In the genomic region with DNA sequence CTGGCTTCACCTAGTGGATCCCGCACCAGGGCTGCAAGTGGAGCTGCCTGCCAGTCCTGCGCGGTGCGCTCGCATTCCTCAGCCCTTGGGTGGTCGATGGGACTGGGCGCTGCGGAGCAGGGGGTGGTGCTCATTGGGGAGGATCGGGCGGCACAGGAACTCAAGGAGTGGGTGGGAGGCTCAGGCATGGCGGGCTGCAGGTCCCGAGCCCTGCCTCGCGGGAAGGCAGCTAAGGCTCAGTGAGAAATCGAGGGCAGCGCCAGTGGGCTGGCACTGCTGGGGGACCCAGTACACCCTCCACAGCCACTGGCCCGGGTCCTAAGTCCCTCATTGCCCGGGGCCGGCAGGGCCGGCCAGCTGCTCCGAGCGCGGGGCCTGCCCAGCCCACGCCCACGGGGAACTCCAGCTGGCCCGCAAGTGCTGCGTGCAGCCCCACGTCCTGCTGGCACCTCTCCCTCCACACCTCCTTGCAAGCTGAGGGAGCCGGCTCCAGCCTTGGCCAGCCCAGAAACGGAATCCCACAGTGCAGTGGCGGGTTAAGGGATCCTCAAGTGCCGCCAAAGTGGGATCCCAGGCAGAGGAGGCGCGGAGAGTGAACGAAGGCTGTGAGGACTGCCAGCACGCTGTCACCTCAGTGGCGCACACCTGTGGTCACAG, we compare ENCODE assay signal across 1 cellular context.
A peak's percentile ranks its signal among the peaks of the same experiment; 100 is the strongest.
TF ChIP-seq lines count a peak whose summit lies in the region.

No MANE protein-coding gene starts in this region.

TF ChIP-seq in K562, 482 proteins besides CTCF, POLR2A, EP300 and RAD21 (continued from another document):
- TF ChIP-seq ZNF75A (CRISPR knock-in tag; IDR thresholded peaks at IDR 0.05) = no peak
- no peak for TF ChIP-seq ZNF165 (CRISPR knock-in tag; IDR thresholded peaks at IDR 0.05; ENCODE audit: borderline replicate concordance)
- TF ChIP-seq, protein P1, sequence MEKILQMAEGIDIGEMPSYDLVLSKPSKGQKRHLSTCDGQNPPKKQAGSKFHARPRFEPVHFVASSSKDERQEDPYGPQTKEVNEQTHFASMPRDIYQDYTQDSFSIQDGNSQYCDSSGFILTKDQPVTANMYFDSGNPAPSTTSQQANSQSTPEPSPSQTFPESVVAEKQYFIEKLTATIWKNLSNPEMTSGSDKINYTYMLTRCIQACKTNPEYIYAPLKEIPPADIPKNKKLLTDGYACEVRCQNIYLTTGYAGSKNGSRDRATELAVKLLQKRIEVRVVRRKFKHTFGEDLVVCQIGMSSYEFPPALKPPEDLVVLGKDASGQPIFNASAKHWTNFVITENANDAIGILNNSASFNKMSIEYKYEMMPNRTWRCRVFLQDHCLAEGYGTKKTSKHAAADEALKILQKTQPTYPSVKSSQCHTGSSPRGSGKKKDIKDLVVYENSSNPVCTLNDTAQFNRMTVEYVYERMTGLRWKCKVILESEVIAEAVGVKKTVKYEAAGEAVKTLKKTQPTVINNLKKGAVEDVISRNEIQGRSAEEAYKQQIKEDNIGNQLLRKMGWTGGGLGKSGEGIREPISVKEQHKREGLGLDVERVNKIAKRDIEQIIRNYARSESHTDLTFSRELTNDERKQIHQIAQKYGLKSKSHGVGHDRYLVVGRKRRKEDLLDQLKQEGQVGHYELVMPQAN (IDR thresholded peaks at IDR 0.05; ENCODE audit: borderline replicate concordance) = no peak
- no peak for TF ChIP-seq HDAC6 (IDR thresholded peaks at IDR 0.05; ENCODE audit: low read depth, low read length)
- no peak for TF ChIP-seq GATAD2A (IDR thresholded peaks at IDR 0.05)
- peak; percentile 76 for TF ChIP-seq POLR2G (IDR thresholded peaks at IDR 0.05; ENCODE audit: low read depth, low read length)
- no peak for TF ChIP-seq ZNF57 (CRISPR knock-in tag; IDR thresholded peaks at IDR 0.05)
- TF ChIP-seq RBFOX2 (IDR thresholded peaks at IDR 0.05; ENCODE audit: low read depth, low read length) = peak; percentile 79
